Comparison of ENCODE assay signal across 1 cellular context in genomic region chrX:79325263-79325958, GRCh38.
TF ChIP-seq lines count a peak whose summit lies in the region.

No MANE protein-coding gene starts in this region.

TF ChIP-seq in GM12878, 131 proteins besides CTCF, POLR2A, EP300 and RAD21 (continued from another document):
- no peak for TF ChIP-seq E2F8 (IDR thresholded peaks at IDR 0.05; ENCODE audit: low read depth, partially characterized antibody)
- no peak for TF ChIP-seq JUND (IDR thresholded peaks at IDR 0.05; ENCODE audit: low read depth, low read length)
- TF ChIP-seq PKNOX1 (IDR thresholded peaks at IDR 0.05) = no peak
- TF ChIP-seq HSF1 (IDR thresholded peaks at IDR 0.05; ENCODE audit: low read depth, low read length) = no peak
- TF ChIP-seq STAT1 (conservative IDR thresholded peaks at IDR 0.05) = no peak
